Comparison of ENCODE assay signal across 9 cellular contexts in the genomic region with DNA sequence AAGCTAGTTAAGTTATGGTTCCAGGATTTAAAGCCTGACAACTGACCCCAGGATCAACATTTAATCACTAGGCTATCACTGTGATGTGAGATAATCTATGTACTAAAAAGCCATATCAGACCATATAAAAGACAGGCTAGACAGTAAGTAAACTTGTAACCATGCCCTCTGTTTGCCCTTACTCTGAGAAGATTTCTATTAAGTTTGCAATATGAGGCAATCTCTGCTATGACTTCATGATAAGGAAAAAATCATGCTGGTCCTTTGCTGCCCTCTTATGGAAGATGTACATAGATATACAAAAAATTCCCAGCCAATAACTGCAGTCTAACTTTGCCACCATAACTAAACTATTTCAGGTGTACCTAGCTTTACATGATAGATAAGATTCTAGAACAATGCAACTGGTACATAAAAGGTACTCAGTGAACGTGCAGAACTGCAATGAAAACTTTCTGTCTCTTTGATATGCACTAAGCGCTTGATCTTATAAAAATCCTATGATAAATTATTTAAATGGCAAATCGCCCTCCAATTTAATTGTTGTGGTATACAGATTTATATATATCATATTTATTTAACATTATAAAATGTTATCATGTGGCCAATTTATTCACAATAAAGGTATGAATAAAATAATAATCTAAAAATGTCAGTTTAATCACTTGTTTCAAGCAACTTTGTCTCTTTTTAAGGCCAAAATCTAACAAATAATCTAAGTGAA.
DNase-seq lines count a peak whose midpoint lies in the region; ATAC-seq, FAIRE-seq and TF ChIP-seq lines count a peak whose summit lies in the region.
"Had no signal": no experiment of that assay in that cellular context is flagged by ENCODE, and none has a peak within 500 bp of the region (broad histone marks: within the 10 kb centered on the region; RNA-seq: fewer than 3 reads in every experiment).

No MANE protein-coding gene starts in this region.

- no peak overlapping the region for H3K4me3 ChIP-seq in smooth muscle cell
- H3K4me3 ChIP-seq: HAP-1 had no signal

- H3K4me2 ChIP-seq in smooth muscle cell, result no peak overlapping the region

- H3K27me3 Mint-ChIP-seq in activated CD8-positive, alpha-beta T cell treated with anti-CD3 and anti-CD28 coated beads for 36 hours, result no peaks in the 10 kb centered on the region

- peak; percentile 29 for TF ChIP-seq CTCF in activated CD8-positive, alpha-beta T cell treated with anti-CD3 and anti-CD28 coated beads for 36 hours (IDR thresholded peaks at IDR 0.05)
- peak; percentile 58 for TF ChIP-seq CTCF in smooth muscle cell (IDR thresholded peaks at IDR 0.05; ENCODE audit: borderline replicate concordance, insufficient read depth, poor library complexity, severe bottlenecking)

- H3K36me3 ChIP-seq in smooth muscle cell (ENCODE audit: low read depth), result no peaks in the 10 kb centered on the region
- H3K36me3 ChIP-seq: HAP-1 had no signal

- no peaks in the 10 kb centered on the region for H3K9me3 ChIP-seq in smooth muscle cell (replicated peaks; ENCODE audit: low read depth)
- H3K9me3 ChIP-seq: HAP-1 had no signal

- peak; percentile 78 for DNase-seq in GM03348 (ENCODE audit: low spot score)
- DNase-seq in NCI-H2196 treated with DMSO at 0.1 percent for 48 hours (lab: John Stamatoyannopoulos, UW; ENCODE audit: unreplicated experiment), result peak; percentile 63
- no peak for DNase-seq in activated CD8-positive, alpha-beta T cell treated with anti-CD3 and anti-CD28 coated beads for 36 hours
- DNase-seq in left cardiac atrium, result no peak
- DNase-seq in smooth muscle cell (lab: John Stamatoyannopoulos, UW; ENCODE audit: unreplicated experiment), result no peak
- no peak for DNase-seq in NK-92 treated with Interleukin-12 subunit alpha and Interleukin-12 subunit beta, amount 100 ng/mL, for 24 hours (lab: John Stamatoyannopoulos, UW)
- DNase-seq in activated CD8-positive, alpha-beta memory T cell treated with anti-CD3 and anti-CD28 coated beads, Interleukin-2, amount 50 U/mL, for 48 hours, result no peak

- CTCF ChIA-PET in activated CD8-positive, alpha-beta T cell treated with anti-CD3 and anti-CD28 coated beads for 36 hours (lab: Charles Lee), result interaction anchor here (0.6 to 2.7 kb wide), 16 partner anchors 8 to 267 kb away, joined by 3 to 24 read pairs (median 4); a partner anchor contains a TSS

- H3K4me1 Mint-ChIP-seq in activated CD8-positive, alpha-beta T cell treated with anti-CD3 and anti-CD28 coated beads for 36 hours (ENCODE audit: low read depth), result peaks cover 49% of the 10 kb centered on the region

- H3K79me2 ChIP-seq in smooth muscle cell (ENCODE audit: low read depth), result peaks cover 55% of the 10 kb centered on the region

- H3F3A ChIP-seq in smooth muscle cell (ENCODE audit: low read depth), result peaks cover 5% of the 10 kb centered on the region

- peak overlapping the region; percentile 67 for H3K27ac ChIP-seq in smooth muscle cell (ENCODE audit: low read depth)

- no peak overlapping the region for H2AFZ ChIP-seq in smooth muscle cell (ENCODE audit: low read depth)

- H4K20me1 ChIP-seq in smooth muscle cell (ENCODE audit: low read depth), result peaks cover 80% of the 10 kb centered on the region

- intact Hi-C loops in activated CD8-positive, alpha-beta T cell treated with anti-CD3 and anti-CD28 coated beads for 36 hours (cut with micrococcal nuclease), result no loop called here
- intact Hi-C loops in left cardiac atrium (cut with DNase I), result loop anchor here in 1 of 2 donors (10.0 kb wide), 1 partner anchor 724 kb away; no protein-coding TSS in a partner anchor

- H3K9me3 Mint-ChIP-seq in activated CD8-positive, alpha-beta T cell treated with anti-CD3 and anti-CD28 coated beads for 36 hours, result no peaks in the 10 kb centered on the region

- POLR2A ChIA-PET in activated CD8-positive, alpha-beta T cell treated with anti-CD3 and anti-CD28 coated beads for 36 hours (lab: Charles Lee), result interaction anchor here (0.6 to 1.1 kb wide), 2 partner anchors 12 to 944 kb away, joined by 3 to 5 read pairs; no protein-coding TSS in a partner anchor

- WGBS in smooth muscle cell (ENCODE audit: low lambda C conversion rate), result 86% methylated on average over 3 of the region's 3 CpGs

- no peak overlapping the region for H3K4me3 Mint-ChIP-seq in activated CD8-positive, alpha-beta T cell treated with anti-CD3 and anti-CD28 coated beads for 36 hours

- peak; percentile 92 for FAIRE-seq in A204.1 (lab: Jason Lieb, UNC)

- peak; percentile 53 for ATAC-seq in activated CD8-positive, alpha-beta T cell treated with anti-CD3 and anti-CD28 coated beads for 36 hours
- ATAC-seq in left cardiac atrium, result peak; percentile 70 to 84

- no peaks in the 10 kb centered on the region for H3K4me1 ChIP-seq in smooth muscle cell (ENCODE audit: low read depth)
- H3K4me1 ChIP-seq: HAP-1 had no signal

- no peaks in the 10 kb centered on the region for H3K27me3 ChIP-seq in smooth muscle cell (ENCODE audit: low read depth)

- H3K36me3 Mint-ChIP-seq in activated CD8-positive, alpha-beta T cell treated with anti-CD3 and anti-CD28 coated beads for 36 hours (ENCODE audit: low read depth), result peaks cover 11% of the 10 kb centered on the region

- no peak overlapping the region for H3K27ac Mint-ChIP-seq in activated CD8-positive, alpha-beta T cell treated with anti-CD3 and anti-CD28 coated beads for 36 hours

- no peak overlapping the region for H3K9ac ChIP-seq in smooth muscle cell (ENCODE audit: low read depth)

Comparison
In these comparisons a context has a peak if more than half of its experiments do, and no peak if none do; other contexts are left out.
1. DNase-seq: peak in GM03348 (single experiment) and NCI-H2196 treated with DMSO at 0.1 percent for 48 hours (single experiment); none in activated CD8-positive, alpha-beta T cell treated with anti-CD3 and anti-CD28 coated beads for 36 hours (single experiment), left cardiac atrium (single experiment), smooth muscle cell (single experiment), NK-92 treated with Interleukin-12 subunit alpha and Interleukin-12 subunit beta, amount 100 ng/mL, for 24 hours (single experiment) and activated CD8-positive, alpha-beta memory T cell treated with anti-CD3 and anti-CD28 coated beads, Interleukin-2, amount 50 U/mL, for 48 hours (single experiment).